ENCODE assay signal across 26 cellular contexts in genomic region chr1:111236379-111236778, GRCh38. TPM values are rescaled to one million over a fixed set of nuclear protein-coding genes. Genes with fewer than 3 reads are reported as not detected.
DNase-seq lines count a peak whose midpoint lies in the region; ATAC-seq and TF ChIP-seq lines count a peak whose summit lies in the region.
"Had no signal": no experiment of that assay in that cellular context is flagged by ENCODE, and none has a peak within 500 bp of the region (broad histone marks: within the 10 kb centered on the region; RNA-seq: fewer than 3 reads in every experiment).

No MANE protein-coding gene starts in this region.

- H3K4me1 ChIP-seq in left ventricle myocardium inferior, result no peaks in the 10 kb centered on the region
- peaks cover 44% of the 10 kb centered on the region for H3K4me1 ChIP-seq in PC-9 (replicated peaks; ENCODE audit: insufficient read depth)
- peaks cover 3% of the 10 kb centered on the region for H3K4me1 ChIP-seq in hepatocyte (ENCODE audit: insufficient read depth)
- no peaks in the 10 kb centered on the region for H3K4me1 ChIP-seq in SJCRH30
- H3K4me1 ChIP-seq: BLaER1 treated with 17β-estradiol and CSF1 and Interleukin-3, amounts not matched to agents 10 nM and 100 nM had no signal

- peak; percentile 78 for ATAC-seq in Right ventricle myocardium superior (ENCODE audit: poor library complexity)
- ATAC-seq: A549 had no signal

- H3K9me3 ChIP-seq in left ventricle myocardium inferior (replicated peaks) (no peaks in the 10 kb centered on the region), PC-9 (ENCODE audit: insufficient read depth, low read depth) (no peaks in the 10 kb centered on the region), hepatocyte (ENCODE audit: low read depth) (no peaks in the 10 kb centered on the region), SJCRH30 (replicated peaks) (no peaks in the 10 kb centered on the region)
- H3K9me3 ChIP-seq: A549, HAP-1, SK-N-SH had no signal

- H3K4me3 ChIP-seq in left ventricle myocardium inferior, result no peak overlapping the region
- H3K4me3 ChIP-seq in PC-9, result no peak overlapping the region
- no peak overlapping the region for H3K4me3 ChIP-seq in hepatocyte
- H3K4me3 ChIP-seq in SJCRH30, result no peak overlapping the region
- H3K4me3 ChIP-seq: A549; BLaER1 treated with 17β-estradiol and CSF1 and Interleukin-3, amounts not matched to agents 10 nM and 100 nM; HAP-1 had no signal

- no peak for TF ChIP-seq CTCF in left ventricle myocardium inferior (IDR thresholded peaks at IDR 0.05; ENCODE audit: borderline replicate concordance)
- TF ChIP-seq CTCF in PC-9 (conservative IDR thresholded peaks at IDR 0.05), result no peak
- no peak for TF ChIP-seq CTCF in hepatocyte (IDR thresholded peaks at IDR 0.05; ENCODE audit: poor library complexity)

- H2AFZ ChIP-seq in PC-9 (no peak overlapping the region), hepatocyte (no peak overlapping the region)

- H3K9me2 ChIP-seq in PC-9 (ENCODE audit: insufficient read depth) (no peaks in the 10 kb centered on the region), hepatocyte (replicated peaks; ENCODE audit: insufficient read depth) (no peaks in the 10 kb centered on the region)
- H3K9me2 ChIP-seq: SK-N-SH had no signal

- H4K20me1 ChIP-seq in PC-9 (ENCODE audit: insufficient read depth), result no peaks in the 10 kb centered on the region
- H4K20me1 ChIP-seq in hepatocyte (ENCODE audit: insufficient read depth, poor library complexity, severe bottlenecking), result no peaks in the 10 kb centered on the region
- H4K20me1 ChIP-seq: BLaER1 treated with 17β-estradiol and CSF1 and Interleukin-3, amounts not matched to agents 10 nM and 100 nM had no signal

- H3K36me3 ChIP-seq in left ventricle myocardium inferior, result no peaks in the 10 kb centered on the region
- no peaks in the 10 kb centered on the region for H3K36me3 ChIP-seq in PC-9 (ENCODE audit: low read depth)
- H3K36me3 ChIP-seq in hepatocyte (replicated peaks; ENCODE audit: insufficient read depth, low read depth), result no peaks in the 10 kb centered on the region
- H3K36me3 ChIP-seq in SJCRH30, result no peaks in the 10 kb centered on the region
- H3K36me3 ChIP-seq: BLaER1 treated with 17β-estradiol and CSF1 and Interleukin-3, amounts not matched to agents 10 nM and 100 nM; HAP-1 had no signal

- peaks cover 23% of the 10 kb centered on the region for H3F3A ChIP-seq in PC-9 (ENCODE audit: insufficient read depth, low read depth)

- H3K27ac ChIP-seq in left ventricle myocardium inferior (replicated peaks), result no peak overlapping the region
- no peak overlapping the region for H3K27ac ChIP-seq in PC-9
- H3K27ac ChIP-seq in hepatocyte, result peak overlapping the region; percentile 12
- H3K27ac ChIP-seq in SJCRH30, result no peak overlapping the region
- H3K27ac ChIP-seq: A549; BLaER1 treated with 17β-estradiol and CSF1 and Interleukin-3, amounts not matched to agents 10 nM and 100 nM; RWPE1 had no signal

- H3K79me2 ChIP-seq in PC-9 (ENCODE audit: low read depth) (no peaks in the 10 kb centered on the region), hepatocyte (no peaks in the 10 kb centered on the region)

- BruUV-seq in PC-9 (replicated peaks; lab: Mats Ljungman, UMichigan), result no TSS peak

- POLR2A ChIA-PET in PC-9 (lab: Charles Lee; ENCODE audit: unreplicated experiment), result no interaction called here

- H3K4me2 ChIP-seq in PC-9, result peak overlapping the region; percentile 46
- H3K4me2 ChIP-seq in hepatocyte, result no peak overlapping the region
- H3K4me2 ChIP-seq: A549; BLaER1 treated with 17β-estradiol and CSF1 and Interleukin-3, amounts not matched to agents 10 nM and 100 nM; SK-N-SH had no signal

- CTCF ChIA-PET in PC-9 (lab: Charles Lee), result no interaction called here

- WGBS in hepatocyte (ENCODE audit: low lambda C conversion rate, missing lambda C conversion rate), result 61% methylated on average over 1 of the region's 1 CpG

- H3K27me3 ChIP-seq in left ventricle myocardium inferior (ENCODE audit: low read depth), result peaks cover 15% of the 10 kb centered on the region
- no peaks in the 10 kb centered on the region for H3K27me3 ChIP-seq in PC-9 (ENCODE audit: insufficient read depth, low read depth)
- no peaks in the 10 kb centered on the region for H3K27me3 ChIP-seq in hepatocyte
- H3K27me3 ChIP-seq in SJCRH30, result no peaks in the 10 kb centered on the region
- H3K27me3 ChIP-seq: BLaER1 treated with 17β-estradiol and CSF1 and Interleukin-3, amounts not matched to agents 10 nM and 100 nM had no signal

- intact Hi-C loops in Right ventricle myocardium superior (cut with DNase I), result no loop called here
- intact Hi-C loops in left ventricle myocardium inferior (cut with micrococcal nuclease), result no loop called here
- intact Hi-C loops in PC-9 (cut with micrococcal nuclease; ENCODE audit: unreplicated experiment), result no loop called here

- DNase-seq in Right ventricle myocardium superior (no peak), left ventricle myocardium inferior (no peak), PC-9 (no peak), hepatocyte (ENCODE audit: low spot score) (no peak), superior temporal gyrus (ENCODE audit: extremely low spot score) (no peak), GM19240 (ENCODE audit: insufficient read length, low spot score) (no peak), SJCRH30 (no peak)
- DNase-seq: AML-193; CD4-positive, alpha-beta T cell; EL; GDM1; GOT3; HFFc6; KBM-7; MM.1S; NCI-H1417; NCI-H1694; NCI-H2029 treated with DMSO at 0.1 percent for 48 hours; NCI-H526 treated with DMSO at 0.1 percent for 48 hours; SIG-M5; SK-N-SH had no signal

RNA-seq across cellular contexts. Expression of gene CHI3L2, which starts 8.9 kb away (rescaled TPM):
- total RNA-seq in Right ventricle myocardium superior (3.7 TPM), left ventricle myocardium inferior (1.1 TPM), PC-9 (2021) (not detected in 2 replicates), hepatocyte (2.4 and 5.7 TPM in 2 replicates)
- polyA plus RNA-seq in hepatocyte, result 0.24 and 3.9 TPM in 2 replicates
- 0.53 and 1.6 TPM in 2 replicates for total RNA-seq in SJCRH30 (2014; rRNA removed; shearing (Covaris generic))

RNA-seq across cellular contexts. Expression of gene DENND2D, which starts 35.9 kb away (rescaled TPM):
- total RNA-seq in Right ventricle myocardium superior (3.0 TPM), left ventricle myocardium inferior (1.8 TPM), PC-9 (2021) (37.2 and 44.9 TPM in 2 replicates), hepatocyte (7.3 and 7.6 TPM in 2 replicates)
- polyA plus RNA-seq in hepatocyte, result 8.3 and 14.3 TPM in 2 replicates
- total RNA-seq in SJCRH30 (2014; rRNA removed; shearing (Covaris generic)), result not detected in 2 replicates

RNA-seq across cellular contexts. Expression of gene CHIA, which starts 54.3 kb away (rescaled TPM):
- total RNA-seq in Right ventricle myocardium superior (not detected), left ventricle myocardium inferior (not detected), PC-9 (2021) (not detected in 2 replicates), hepatocyte (0.28 TPM in 1 of 2 replicates, not detected in the other)
- polyA plus RNA-seq in hepatocyte, result not detected in 2 replicates
- not detected in 2 replicates for total RNA-seq in SJCRH30 (2014; rRNA removed; shearing (Covaris generic))
- total RNA-seq: CD4-positive, alpha-beta T cell; HFFc6; NCI-H460 had no signal
- polyA plus RNA-seq: A549, SK-N-SH had no signal
